In genomic region chr2:238706673-238707072, GRCh38 we compare ENCODE assay signal across 13 cellular contexts.
DNase-seq lines count a peak whose midpoint lies in the region; ATAC-seq, FAIRE-seq and TF ChIP-seq lines count a peak whose summit lies in the region.
"Had no signal": no experiment of that assay in that cellular context is flagged by ENCODE, and none has a peak within 500 bp of the region (broad histone marks: within the 10 kb centered on the region; RNA-seq: fewer than 3 reads in every experiment).

No MANE protein-coding gene starts in this region.

- no peak overlapping the region for H3K4me3 ChIP-seq in HEK293 (ENCODE audit: low read depth, low read length)
- H3K4me3 ChIP-seq in fibroblast of pulmonary artery (replicated peaks; ENCODE audit: low read depth, low read length), result no peak overlapping the region
- no peak overlapping the region for H3K4me3 ChIP-seq in thoracic aorta
- H3K4me3 ChIP-seq: SK-N-MC, skin epidermis, stomach had no signal

- CTCF ChIA-PET in HEK293 (lab: Yijun Ruan, JAX), result interaction anchor here (0.7 kb wide), 1 partner anchor 167 kb away, joined by 3 read pairs; no protein-coding TSS in a partner anchor

- TF ChIP-seq CTCF in HEK293 (tag by site-specific recombination; IDR thresholded peaks at IDR 0.05), result no peak
- peak; percentile 39 for TF ChIP-seq CTCF in fibroblast of pulmonary artery (IDR thresholded peaks at IDR 0.05; ENCODE audit: low read length, missing control alignments)
- TF ChIP-seq CTCF in thoracic aorta (IDR thresholded peaks at IDR 0.05), result peak; percentile 23

- POLR2A ChIA-PET in HEK293 (lab: Yijun Ruan, JAX), result no interaction called here

- DNase-seq in fibroblast of pulmonary artery (ENCODE audit: low read depth), result no peak
- DNase-seq in thoracic aorta (ENCODE audit: low spot score), result no peak
- no peak for DNase-seq in posterior vena cava (ENCODE audit: low spot score)
- DNase-seq in NCI-H2227 (lab: John Stamatoyannopoulos, UW; ENCODE audit: unreplicated experiment), result no peak
- DNase-seq: HCEC 1CT, left ventricle myocardium superior, stomach had no signal

- peak; percentile 28 for FAIRE-seq in TTC549 (lab: Jason Lieb, UNC)

- intact Hi-C loops in posterior vena cava (cut with DNase I), result no loop called here

- no peaks in the 10 kb centered on the region for H3K27me3 ChIP-seq in thoracic aorta (replicated peaks; ENCODE audit: insufficient read depth)
- H3K27me3 ChIP-seq: stomach had no signal

- no peak for ATAC-seq in thoracic aorta (ENCODE audit: insufficient number of reproducible peaks, low FRiP score, low read depth)
- no peak for ATAC-seq in HG02623 (IDR thresholded peaks at IDR 0.05; ENCODE audit: unreplicated experiment)
- no peak for ATAC-seq in GM19035 (IDR thresholded peaks at IDR 0.05; ENCODE audit: unreplicated experiment)
- ATAC-seq: left ventricle myocardium superior had no signal

- H3K36me3 ChIP-seq in HEK293 (ENCODE audit: control insufficient read depth in 2 of 2, insufficient read depth in 1 of 2, low read length in 2 of 2) (no peaks in the 10 kb centered on the region), thoracic aorta (no peaks in the 10 kb centered on the region)
- H3K36me3 ChIP-seq: stomach had no signal

- H3K27ac ChIP-seq in HEK293 (ENCODE audit: extremely low read depth, low read depth, low read length) (no peak overlapping the region), thoracic aorta (no peak overlapping the region)
- H3K27ac ChIP-seq: SK-N-MC, skin epidermis, stomach had no signal

- H3K4me1 ChIP-seq in HEK293 (ENCODE audit: control insufficient read depth, insufficient read depth, low read length) (no peaks in the 10 kb centered on the region), thoracic aorta (ENCODE audit: control insufficient read depth in 1 of 2, low read depth in 2 of 2) (peaks cover 10 to 16% of the 10 kb centered on the region in 2 donors)

- no peaks in the 10 kb centered on the region for H3K9me3 ChIP-seq in HEK293 (ENCODE audit: control insufficient read depth, insufficient read depth, low read depth, low read length)
- H3K9me3 ChIP-seq in thoracic aorta, result no peaks in the 10 kb centered on the region
- H3K9me3 ChIP-seq: stomach had no signal

TF ChIP-seq in HEK293, 187 proteins besides CTCF, POLR2A, EP300 and RAD21:
- no peak for TF ChIP-seq ZNF561 (tag by site-specific recombination; IDR thresholded peaks at IDR 0.05; ENCODE audit: borderline replicate concordance)
- TF ChIP-seq RBAK (tag by site-specific recombination; IDR thresholded peaks at IDR 0.05), result no peak
- 0 out of 2 replicates have a peak, but pooled peaks have one; percentile 11 for TF ChIP-seq SCRT2 (tag by site-specific recombination; IDR thresholded peaks at IDR 0.05)
- no peak for TF ChIP-seq ZNF391 (tag by site-specific recombination; IDR thresholded peaks at IDR 0.05; ENCODE audit: borderline replicate concordance, low read depth)
- no peak for TF ChIP-seq HOXD13 (CRISPR knock-in tag; IDR thresholded peaks at IDR 0.05; ENCODE audit: borderline replicate concordance)
- TF ChIP-seq ZNF518A (tag by site-specific recombination; conservative IDR thresholded peaks at IDR 0.05; ENCODE audit: low read depth), result no peak
- no peak for TF ChIP-seq ZNF48 (tag by site-specific recombination; IDR thresholded peaks at IDR 0.05)
